Comparison of ENCODE assay signal across 8 cellular contexts in genomic region chr2:46967990-46968647, GRCh38. TPM values are rescaled to one million over a fixed set of nuclear protein-coding genes. Genes with fewer than 3 reads are reported as not detected.
DNase-seq lines count a peak whose midpoint lies in the region; ATAC-seq, FAIRE-seq and TF ChIP-seq lines count a peak whose summit lies in the region.

No MANE protein-coding gene starts in this region.

- WGBS in stomach, 5 donors = 53 to 80% (median 73%) methylated on average over 8 to 9 of the region's 9 CpGs

- no peak for TF ChIP-seq POLR2A in H54 (IDR thresholded peaks at IDR 0.05; ENCODE audit: low read depth, low read length)
- no peak for TF ChIP-seq POLR2A in stomach (IDR thresholded peaks at IDR 0.05)

- no peaks in the 10 kb centered on the region for H3K9me3 Mint-ChIP-seq in activated CD4-positive, alpha-beta memory T cell treated with anti-CD3 and anti-CD28 coated beads for 36 hours

- no peaks in the 10 kb centered on the region for H3K27me3 ChIP-seq in stomach

- no peak overlapping the region for H3K4me3 ChIP-seq in stomach

- TF ChIP-seq EP300 in stomach (IDR thresholded peaks at IDR 0.05) = no peak

- intact Hi-C loops in stomach (cut with DNase I; ENCODE audit: low total_unique reads) = no loop called here
- intact Hi-C loops in activated CD4-positive, alpha-beta memory T cell treated with anti-CD3 and anti-CD28 coated beads for 36 hours (cut with micrococcal nuclease) = no loop called here

- FAIRE-seq in H54 (lab: Jason Lieb, UNC) = peak; percentile 84

- H3K4me1 ChIP-seq in stomach = peaks cover 24 to 69% (median 43%) of the 10 kb centered on the region in 4 donors

- H3K27ac ChIP-seq in stomach = peak overlapping the region; percentile 68 to 78 (median 76)

- no peak for TF ChIP-seq CTCF in stomach (IDR thresholded peaks at IDR 0.05)

- POLR2A ChIA-PET in activated CD4-positive, alpha-beta memory T cell treated with anti-CD3 and anti-CD28 coated beads for 36 hours (lab: Charles Lee) = no interaction called here

- no peak overlapping the region for H3K27ac Mint-ChIP-seq in activated CD4-positive, alpha-beta memory T cell treated with anti-CD3 and anti-CD28 coated beads for 36 hours

- H3K4me1 Mint-ChIP-seq in activated CD4-positive, alpha-beta memory T cell treated with anti-CD3 and anti-CD28 coated beads for 36 hours (ENCODE audit: low read depth) = peaks cover 16% of the 10 kb centered on the region

- no peak overlapping the region for H3K4me3 Mint-ChIP-seq in activated CD4-positive, alpha-beta memory T cell treated with anti-CD3 and anti-CD28 coated beads for 36 hours

- peaks cover 13% of the 10 kb centered on the region for H3K36me3 Mint-ChIP-seq in activated CD4-positive, alpha-beta memory T cell treated with anti-CD3 and anti-CD28 coated beads for 36 hours

- no peaks in the 10 kb centered on the region for H3K27me3 Mint-ChIP-seq in activated CD4-positive, alpha-beta memory T cell treated with anti-CD3 and anti-CD28 coated beads for 36 hours

- CTCF ChIA-PET in activated CD4-positive, alpha-beta memory T cell treated with anti-CD3 and anti-CD28 coated beads for 36 hours (lab: Charles Lee) = interaction anchor here (0.8 kb wide), 1 partner anchor 22 kb away, joined by 3 read pairs; no protein-coding TSS in a partner anchor

- H3K9me3 ChIP-seq in stomach = no peaks in the 10 kb centered on the region

- no peaks in the 10 kb centered on the region for H3K36me3 ChIP-seq in stomach

- DNase-seq in H54 (ENCODE audit: insufficient read length, low spot score) (peak; percentile 87), anterior cingulate cortex (lab: John Stamatoyannopoulos, UW) (peak in 31 of 58 donors; percentile 6 to 75 (median 43)), iPS-NIHi11 (ENCODE audit: low spot score) (peak; percentile 45), stomach (peak; percentile 73), germinal center (ENCODE audit: low spot score) (no peak), NCI-H82 (lab: John Stamatoyannopoulos, UW) (no peak)
- no peak for DNase-seq in activated CD4-positive, alpha-beta memory T cell treated with anti-CD3 and anti-CD28 coated beads for 36 hours

- no peak for ATAC-seq in GM19452 (IDR thresholded peaks at IDR 0.05; ENCODE audit: unreplicated experiment)

RNA-seq across cellular contexts. Expression of gene TTC7A, which starts 27.1 kb away (rescaled TPM):
- total RNA-seq in stomach = 10 to 100 TPM in 4 of 5 donors, 1 to 10 TPM in 1; 7.2 to 44.6 (median 28.1) TPM
- 1 to 10 TPM; 4.9 to 9.1 (median 8.5) TPM for polyA plus RNA-seq in stomach
- 10 to 100 TPM; 60.7 to 62.7 TPM for total RNA-seq in activated CD4-positive, alpha-beta memory T cell treated with anti-CD3 and anti-CD28 coated beads for 36 hours

RNA-seq across cellular contexts. Expression of gene MCFD2, which starts 52.5 kb away (rescaled TPM):
- total RNA-seq in stomach = 100 to 1,000 TPM in 2 of 5 donors, 10 to 100 TPM in 3; 13.3 to 127 (median 78.0) TPM
- 10 to 100 TPM; 15.9 to 23.5 (median 17.1) TPM for polyA plus RNA-seq in stomach
- 10 to 100 TPM; 31.4 to 36.5 TPM for total RNA-seq in activated CD4-positive, alpha-beta memory T cell treated with anti-CD3 and anti-CD28 coated beads for 36 hours

Comparison
In these comparisons a context has a peak if more than half of its experiments do, and no peak if none do; other contexts are left out.
1. DNase-seq: peak in H54 (single experiment), anterior cingulate cortex (31 of 58), iPS-NIHi11 (single experiment) and stomach (single experiment); none in germinal center (single experiment), activated CD4-positive, alpha-beta memory T cell treated with anti-CD3 and anti-CD28 coated beads for 36 hours (single experiment) and NCI-H82 (single experiment).